1 cellular context compared by ENCODE assay signal in the genomic region with DNA sequence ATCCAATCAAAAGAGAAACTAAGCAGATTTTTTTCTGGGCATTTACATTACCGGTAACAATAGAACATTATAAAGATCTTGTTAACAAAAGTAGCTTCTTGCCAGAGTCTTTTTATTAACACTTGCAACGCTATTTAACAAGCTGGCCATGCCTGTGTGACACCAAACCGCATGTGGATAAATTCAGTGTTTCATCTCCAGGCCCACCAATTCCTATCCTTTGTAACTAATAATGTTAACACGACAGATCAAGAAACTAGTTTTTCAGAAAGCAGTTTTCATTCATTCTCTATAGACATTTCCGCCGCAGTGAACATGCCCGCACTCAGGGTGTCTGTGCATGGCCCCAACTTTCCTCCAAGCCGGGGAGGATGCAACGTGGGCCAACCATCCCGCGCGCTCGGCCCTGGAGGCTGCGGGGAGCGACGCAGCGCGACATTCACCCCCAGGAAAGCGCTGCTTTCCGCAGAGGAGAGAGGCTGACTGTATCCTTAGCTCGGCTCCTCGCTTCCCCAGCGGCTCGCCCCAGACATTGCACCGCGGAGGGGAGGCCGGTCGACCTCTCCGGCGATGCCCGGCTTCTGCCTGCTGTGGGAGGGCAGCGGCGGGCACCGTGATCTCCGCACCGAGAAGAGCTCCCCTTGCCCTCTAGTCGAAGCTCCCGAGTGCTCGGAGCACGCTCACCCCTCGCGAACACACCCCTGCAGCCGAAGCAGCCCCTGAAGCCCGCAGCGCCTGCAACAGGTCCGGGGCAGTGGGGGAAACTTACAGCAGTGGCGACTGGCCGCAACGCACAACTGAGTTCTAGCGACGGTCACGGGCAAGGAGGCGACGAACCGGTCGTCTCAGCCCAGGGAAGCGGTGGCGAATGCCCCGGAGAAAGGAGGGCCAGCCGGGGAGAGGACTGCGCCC.
TF ChIP-seq lines count a peak whose summit lies in the region.

No MANE protein-coding gene starts in this region.

TF ChIP-seq in HepG2, 621 proteins besides CTCF, POLR2A, EP300 and RAD21 (continued from another document and continues in another):
- TF ChIP-seq, protein P1, sequence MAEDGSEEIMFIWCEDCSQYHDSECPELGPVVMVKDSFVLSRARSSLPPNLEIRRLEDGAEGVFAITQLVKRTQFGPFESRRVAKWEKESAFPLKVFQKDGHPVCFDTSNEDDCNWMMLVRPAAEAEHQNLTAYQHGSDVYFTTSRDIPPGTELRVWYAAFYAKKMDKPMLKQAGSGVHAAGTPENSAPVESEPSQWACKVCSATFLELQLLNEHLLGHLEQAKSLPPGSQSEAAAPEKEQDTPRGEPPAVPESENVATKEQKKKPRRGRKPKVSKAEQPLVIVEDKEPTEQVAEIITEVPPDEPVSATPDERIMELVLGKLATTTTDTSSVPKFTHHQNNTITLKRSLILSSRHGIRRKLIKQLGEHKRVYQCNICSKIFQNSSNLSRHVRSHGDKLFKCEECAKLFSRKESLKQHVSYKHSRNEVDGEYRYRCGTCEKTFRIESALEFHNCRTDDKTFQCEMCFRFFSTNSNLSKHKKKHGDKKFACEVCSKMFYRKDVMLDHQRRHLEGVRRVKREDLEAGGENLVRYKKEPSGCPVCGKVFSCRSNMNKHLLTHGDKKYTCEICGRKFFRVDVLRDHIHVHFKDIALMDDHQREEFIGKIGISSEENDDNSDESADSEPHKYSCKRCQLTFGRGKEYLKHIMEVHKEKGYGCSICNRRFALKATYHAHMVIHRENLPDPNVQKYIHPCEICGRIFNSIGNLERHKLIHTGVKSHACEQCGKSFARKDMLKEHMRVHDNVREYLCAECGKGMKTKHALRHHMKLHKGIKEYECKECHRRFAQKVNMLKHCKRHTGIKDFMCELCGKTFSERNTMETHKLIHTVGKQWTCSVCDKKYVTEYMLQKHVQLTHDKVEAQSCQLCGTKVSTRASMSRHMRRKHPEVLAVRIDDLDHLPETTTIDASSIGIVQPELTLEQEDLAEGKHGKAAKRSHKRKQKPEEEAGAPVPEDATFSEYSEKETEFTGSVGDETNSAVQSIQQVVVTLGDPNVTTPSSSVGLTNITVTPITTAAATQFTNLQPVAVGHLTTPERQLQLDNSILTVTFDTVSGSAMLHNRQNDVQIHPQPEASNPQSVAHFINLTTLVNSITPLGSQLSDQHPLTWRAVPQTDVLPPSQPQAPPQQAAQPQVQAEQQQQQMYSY (CRISPR knock-in tag; IDR thresholded peaks at IDR 0.05) = peak; percentile 10; the same call in 1 of the 2 replicates
- TF ChIP-seq ZBTB42 (CRISPR knock-in tag; IDR thresholded peaks at IDR 0.05) (peak; percentile 42; the same call in 1 of the 2 replicates), POLR2AphosphoS5 (IDR thresholded peaks at IDR 0.05; ENCODE audit: low read depth, low read length) (no peak), ZNF891 (CRISPR knock-in tag; IDR thresholded peaks at IDR 0.05) (peak; percentile 16; the same call in 1 of the 2 replicates), STAG1 (CRISPR knock-in tag; IDR thresholded peaks at IDR 0.05) (0 out of 2 replicates have a peak, but pooled peaks have one; percentile 2), KAT2B (IDR thresholded peaks at IDR 0.05; ENCODE audit: borderline replicate concordance, low read depth, low read length) (no peak), NAIF1 (CRISPR knock-in tag; IDR thresholded peaks at IDR 0.05; ENCODE audit: borderline replicate concordance) (0 out of 2 replicates have a peak, but pooled peaks have one; percentile 18), ZFY (CRISPR knock-in tag; IDR thresholded peaks at IDR 0.05) (peak; percentile 9), ZNF143 (CRISPR knock-in tag; IDR thresholded peaks at IDR 0.05) (no peak), HNRNPLL (IDR thresholded peaks at IDR 0.05; ENCODE audit: low read depth, low read length, poor library complexity, severe bottlenecking) (no peak), JDP2 (CRISPR knock-in tag; IDR thresholded peaks at IDR 0.05; ENCODE audit: borderline replicate concordance) (no peak), POLR2AphosphoS2 (IDR thresholded peaks at IDR 0.05; ENCODE audit: low read depth, low read length) (no peak)
- TF ChIP-seq, protein P2, sequence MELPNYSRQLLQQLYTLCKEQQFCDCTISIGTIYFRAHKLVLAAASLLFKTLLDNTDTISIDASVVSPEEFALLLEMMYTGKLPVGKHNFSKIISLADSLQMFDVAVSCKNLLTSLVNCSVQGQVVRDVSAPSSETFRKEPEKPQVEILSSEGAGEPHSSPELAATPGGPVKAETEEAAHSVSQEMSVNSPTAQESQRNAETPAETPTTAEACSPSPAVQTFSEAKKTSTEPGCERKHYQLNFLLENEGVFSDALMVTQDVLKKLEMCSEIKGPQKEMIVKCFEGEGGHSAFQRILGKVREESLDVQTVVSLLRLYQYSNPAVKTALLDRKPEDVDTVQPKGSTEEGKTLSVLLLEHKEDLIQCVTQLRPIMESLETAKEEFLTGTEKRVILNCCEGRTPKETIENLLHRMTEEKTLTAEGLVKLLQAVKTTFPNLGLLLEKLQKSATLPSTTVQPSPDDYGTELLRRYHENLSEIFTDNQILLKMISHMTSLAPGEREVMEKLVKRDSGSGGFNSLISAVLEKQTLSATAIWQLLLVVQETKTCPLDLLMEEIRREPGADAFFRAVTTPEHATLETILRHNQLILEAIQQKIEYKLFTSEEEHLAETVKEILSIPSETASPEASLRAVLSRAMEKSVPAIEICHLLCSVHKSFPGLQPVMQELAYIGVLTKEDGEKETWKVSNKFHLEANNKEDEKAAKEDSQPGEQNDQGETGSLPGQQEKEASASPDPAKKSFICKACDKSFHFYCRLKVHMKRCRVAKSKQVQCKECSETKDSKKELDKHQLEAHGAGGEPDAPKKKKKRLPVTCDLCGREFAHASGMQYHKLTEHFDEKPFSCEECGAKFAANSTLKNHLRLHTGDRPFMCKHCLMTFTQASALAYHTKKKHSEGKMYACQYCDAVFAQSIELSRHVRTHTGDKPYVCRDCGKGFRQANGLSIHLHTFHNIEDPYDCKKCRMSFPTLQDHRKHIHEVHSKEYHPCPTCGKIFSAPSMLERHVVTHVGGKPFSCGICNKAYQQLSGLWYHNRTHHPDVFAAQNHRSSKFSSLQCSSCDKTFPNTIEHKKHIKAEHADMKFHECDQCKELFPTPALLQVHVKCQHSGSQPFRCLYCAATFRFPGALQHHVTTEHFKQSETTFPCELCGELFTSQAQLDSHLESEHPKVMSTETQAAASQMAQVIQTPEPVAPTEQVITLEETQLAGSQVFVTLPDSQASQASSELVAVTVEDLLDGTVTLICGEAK (IDR thresholded peaks at IDR 0.05) = no peak
- TF ChIP-seq, protein P2 (CRISPR knock-in tag; IDR thresholded peaks at IDR 0.05) = 0 out of 2 replicates have a peak, but pooled peaks have one; percentile 41
- TF ChIP-seq, protein P3, sequence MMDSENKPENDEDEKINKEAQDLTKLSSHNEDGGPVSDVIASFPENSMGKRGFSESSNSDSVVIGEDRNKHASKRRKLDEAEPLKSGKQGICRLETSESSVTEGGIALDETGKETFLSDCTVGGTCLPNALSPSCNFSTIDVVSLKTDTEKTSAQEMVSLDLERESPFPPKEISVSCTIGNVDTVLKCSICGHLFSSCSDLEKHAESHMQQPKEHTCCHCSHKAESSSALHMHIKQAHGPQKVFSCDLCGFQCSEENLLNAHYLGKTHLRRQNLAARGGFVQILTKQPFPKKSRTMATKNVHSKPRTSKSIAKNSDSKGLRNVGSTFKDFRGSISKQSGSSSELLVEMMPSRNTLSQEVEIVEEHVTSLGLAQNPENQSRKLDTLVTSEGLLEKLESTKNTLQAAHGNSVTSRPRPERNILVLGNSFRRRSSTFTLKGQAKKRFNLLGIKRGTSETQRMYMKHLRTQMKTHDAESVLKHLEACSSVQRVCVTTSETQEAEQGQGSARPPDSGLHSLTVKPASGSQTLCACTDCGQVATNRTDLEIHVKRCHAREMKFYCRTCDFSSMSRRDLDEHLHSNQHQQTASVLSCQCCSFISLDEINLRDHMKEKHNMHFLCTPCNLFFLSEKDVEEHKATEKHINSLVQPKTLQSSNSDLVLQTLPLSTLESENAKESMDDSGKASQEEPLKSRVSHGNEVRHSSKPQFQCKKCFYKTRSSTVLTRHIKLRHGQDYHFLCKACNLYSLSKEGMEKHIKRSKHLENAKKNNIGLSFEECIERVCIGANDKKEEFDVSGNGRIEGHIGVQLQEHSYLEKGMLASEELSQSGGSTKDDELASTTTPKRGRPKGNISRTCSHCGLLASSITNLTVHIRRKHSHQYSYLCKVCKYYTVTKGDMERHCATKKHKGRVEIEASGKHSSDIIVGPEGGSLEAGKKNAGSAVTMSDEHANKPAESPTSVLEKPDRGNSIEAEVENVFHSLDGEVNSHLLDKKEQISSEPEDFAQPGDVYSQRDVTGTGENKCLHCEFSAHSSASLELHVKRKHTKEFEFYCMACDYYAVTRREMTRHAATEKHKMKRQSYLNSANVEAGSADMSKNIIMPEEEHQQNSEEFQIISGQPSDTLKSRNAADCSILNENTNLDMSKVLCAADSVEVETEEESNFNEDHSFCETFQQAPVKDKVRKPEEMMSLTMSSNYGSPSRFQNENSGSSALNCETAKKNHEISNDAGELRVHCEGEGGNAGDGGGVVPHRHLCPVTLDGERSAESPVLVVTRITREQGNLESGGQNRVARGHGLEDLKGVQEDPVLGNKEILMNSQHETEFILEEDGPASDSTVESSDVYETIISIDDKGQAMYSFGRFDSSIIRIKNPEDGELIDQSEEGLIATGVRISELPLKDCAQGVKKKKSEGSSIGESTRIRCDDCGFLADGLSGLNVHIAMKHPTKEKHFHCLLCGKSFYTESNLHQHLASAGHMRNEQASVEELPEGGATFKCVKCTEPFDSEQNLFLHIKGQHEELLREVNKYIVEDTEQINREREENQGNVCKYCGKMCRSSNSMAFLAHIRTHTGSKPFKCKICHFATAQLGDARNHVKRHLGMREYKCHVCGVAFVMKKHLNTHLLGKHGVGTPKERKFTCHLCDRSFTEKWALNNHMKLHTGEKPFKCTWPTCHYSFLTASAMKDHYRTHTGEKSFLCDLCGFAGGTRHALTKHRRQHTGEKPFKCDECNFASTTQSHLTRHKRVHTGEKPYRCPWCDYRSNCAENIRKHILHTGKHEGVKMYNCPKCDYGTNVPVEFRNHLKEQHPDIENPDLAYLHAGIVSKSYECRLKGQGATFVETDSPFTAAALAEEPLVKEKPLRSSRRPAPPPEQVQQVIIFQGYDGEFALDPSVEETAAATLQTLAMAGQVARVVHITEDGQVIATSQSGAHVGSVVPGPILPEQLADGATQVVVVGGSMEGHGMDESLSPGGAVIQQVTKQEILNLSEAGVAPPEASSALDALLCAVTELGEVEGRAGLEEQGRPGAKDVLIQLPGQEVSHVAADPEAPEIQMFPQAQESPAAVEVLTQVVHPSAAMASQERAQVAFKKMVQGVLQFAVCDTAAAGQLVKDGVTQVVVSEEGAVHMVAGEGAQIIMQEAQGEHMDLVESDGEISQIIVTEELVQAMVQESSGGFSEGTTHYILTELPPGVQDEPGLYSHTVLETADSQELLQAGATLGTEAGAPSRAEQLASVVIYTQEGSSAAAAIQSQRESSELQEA (CRISPR knock-in tag; IDR thresholded peaks at IDR 0.05; ENCODE audit: not compliant biosample characterization) = peak; percentile 20
- TF ChIP-seq, protein P4, sequence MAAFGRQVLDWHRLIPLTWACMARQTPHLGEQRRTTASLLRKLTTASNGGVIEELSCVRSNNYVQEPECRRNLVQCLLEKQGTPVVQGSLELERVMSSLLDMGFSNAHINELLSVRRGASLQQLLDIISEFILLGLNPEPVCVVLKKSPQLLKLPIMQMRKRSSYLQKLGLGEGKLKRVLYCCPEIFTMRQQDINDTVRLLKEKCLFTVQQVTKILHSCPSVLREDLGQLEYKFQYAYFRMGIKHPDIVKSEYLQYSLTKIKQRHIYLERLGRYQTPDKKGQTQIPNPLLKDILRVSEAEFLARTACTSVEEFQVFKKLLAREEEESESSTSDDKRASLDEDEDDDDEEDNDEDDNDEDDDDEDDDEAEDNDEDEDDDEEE (CRISPR knock-in tag; IDR thresholded peaks at IDR 0.05) = peak; percentile 1; the same call in 1 of the 2 replicates
- TF ChIP-seq, protein P5, sequence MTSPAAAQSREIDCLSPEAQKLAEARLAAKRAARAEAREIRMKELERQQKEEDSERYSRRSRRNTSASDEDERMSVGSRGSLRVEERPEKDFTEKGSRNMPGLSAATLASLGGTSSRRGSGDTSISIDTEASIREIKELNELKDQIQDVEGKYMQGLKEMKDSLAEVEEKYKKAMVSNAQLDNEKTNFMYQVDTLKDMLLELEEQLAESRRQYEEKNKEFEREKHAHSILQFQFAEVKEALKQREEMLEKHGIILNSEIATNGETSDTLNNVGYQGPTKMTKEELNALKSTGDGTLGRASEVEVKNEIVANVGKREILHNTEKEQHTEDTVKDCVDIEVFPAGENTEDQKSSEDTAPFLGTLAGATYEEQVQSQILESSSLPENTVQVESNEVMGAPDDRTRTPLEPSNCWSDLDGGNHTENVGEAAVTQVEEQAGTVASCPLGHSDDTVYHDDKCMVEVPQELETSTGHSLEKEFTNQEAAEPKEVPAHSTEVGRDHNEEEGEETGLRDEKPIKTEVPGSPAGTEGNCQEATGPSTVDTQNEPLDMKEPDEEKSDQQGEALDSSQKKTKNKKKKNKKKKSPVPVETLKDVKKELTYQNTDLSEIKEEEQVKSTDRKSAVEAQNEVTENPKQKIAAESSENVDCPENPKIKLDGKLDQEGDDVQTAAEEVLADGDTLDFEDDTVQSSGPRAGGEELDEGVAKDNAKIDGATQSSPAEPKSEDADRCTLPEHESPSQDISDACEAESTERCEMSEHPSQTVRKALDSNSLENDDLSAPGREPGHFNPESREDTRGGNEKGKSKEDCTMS (CRISPR knock-in tag; conservative IDR thresholded peaks at IDR 0.05) = no peak
